ENCODE assay signal across 1 cellular context in genomic region chr20:6703047-6703446, GRCh38.
TF ChIP-seq lines count a peak whose summit lies in the region.

No MANE protein-coding gene starts in this region.

TF ChIP-seq in GM12878, 131 proteins besides CTCF, POLR2A, EP300 and RAD21 (continued from another document):
- TF ChIP-seq IKZF2 (IDR thresholded peaks at IDR 0.05) (peak; percentile 65 to 77), HDGF (IDR thresholded peaks at IDR 0.05) (no peak), RAD51 (IDR thresholded peaks at IDR 0.05) (no peak), TAF1 (IDR thresholded peaks at IDR 0.05; ENCODE audit: borderline replicate concordance, low read depth, low read length) (no peak), DPF2 (IDR thresholded peaks at IDR 0.05) (0 out of 2 replicates have a peak, but pooled peaks have one; percentile 31), MTA2 (IDR thresholded peaks at IDR 0.05; ENCODE audit: low read depth) (peak; percentile 32; the same call in 1 of the 2 replicates)
TF ChIP-seq in GM12878: peak in this region for 4.
